26 cellular contexts compared by ENCODE assay signal in the genomic region with DNA sequence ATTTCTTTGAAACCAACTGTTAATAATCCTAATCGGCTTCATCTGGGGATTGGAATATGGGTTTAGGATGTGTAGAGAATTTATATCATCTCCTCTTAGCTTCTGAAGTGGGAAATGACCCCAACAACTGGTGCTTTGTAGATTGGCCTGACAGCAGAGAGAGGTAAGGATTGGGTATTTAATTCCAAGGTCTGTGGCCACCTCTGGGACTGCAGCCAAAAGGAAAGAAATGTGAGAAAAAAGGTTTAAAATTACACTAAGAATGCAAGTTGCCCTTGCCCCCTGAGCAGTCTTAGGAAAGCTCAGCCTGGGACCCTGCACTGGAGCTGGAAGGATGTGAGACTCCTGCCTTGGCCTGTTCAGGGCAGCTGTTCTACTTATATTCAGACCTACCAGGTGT.
A peak's percentile ranks its signal among the peaks of the same experiment; 100 is the strongest.
DNase-seq lines count a peak whose midpoint lies in the region; FAIRE-seq and TF ChIP-seq lines count a peak whose summit lies in the region.
"Had no signal": no experiment of that assay in that cellular context is flagged by ENCODE, and none has a peak within 500 bp of the region (broad histone marks: within the 10 kb centered on the region; RNA-seq: fewer than 3 reads in every experiment).

No MANE protein-coding gene starts in this region.

- CTCF ChIA-PET in H1 (lab: Charles Lee; ENCODE audit: partially characterized antibody), result interaction anchor here (0.6 to 5.7 kb wide), 11 partner anchors 10 to 1380 kb away, joined by 3 to 36 read pairs (median 3); no protein-coding TSS in a partner anchor

- peak; percentile 19 for FAIRE-seq in H1 (lab: Jason Lieb, UNC)
- FAIRE-seq: D721Med, G401.6, H54, HTR-8/SVneo had no signal

- peak in 1 of 3 experiments; percentile 11; a peak in 1 of 4 replicates for TF ChIP-seq CTCF in H1 (IDR thresholded peaks at IDR 0.05; ENCODE audit: control extremely low read depth in 1 of 3, insufficient read depth in 1 of 3, low read depth in 1 of 3, low read length in 3 of 3)
- no peak for TF ChIP-seq CTCF in BE2C (IDR thresholded peaks at IDR 0.05; ENCODE audit: low read depth, low read length)

- no peak for TF ChIP-seq EP300 in H1 (IDR thresholded peaks at IDR 0.05; ENCODE audit: borderline replicate concordance in 1 of 2, low read depth in 2 of 2, low read length in 2 of 2)

- no peak overlapping the region for H2BK120ac ChIP-seq in H1 (replicated peaks; ENCODE audit: low read depth, low read length)
- H2BK120ac ChIP-seq in mesendoderm (ENCODE audit: low read depth, low read length), result no peak overlapping the region

- H3K27me3 ChIP-seq in H1 (replicated peaks in 1 of 4; ENCODE audit: control insufficient read depth in 3 of 4, extremely low read depth in 1 of 4, insufficient read depth in 3 of 4, low read length in 3 of 4) (no peaks in the 10 kb centered on the region), mesendoderm (ENCODE audit: insufficient read depth, low read length, poor library complexity) (no peaks in the 10 kb centered on the region), BE2C (no peaks in the 10 kb centered on the region)

- no peak overlapping the region for H3K9ac ChIP-seq in H1 (replicated peaks in 1 of 4; ENCODE audit: extremely low read depth in 1 of 4, low read depth in 3 of 4, low read length in 3 of 4)
- no peak overlapping the region for H3K9ac ChIP-seq in mesendoderm (ENCODE audit: low read length)

- POLR2A ChIA-PET in H1 (lab: Charles Lee; ENCODE audit: partially characterized antibody), result no interaction called here

- H3K9me3 ChIP-seq in H1 (ENCODE audit: insufficient read depth in 2 of 2, low read depth in 1 of 2, low read length in 1 of 2), result no peaks in the 10 kb centered on the region
- H3K9me3 ChIP-seq in BE2C, result no peaks in the 10 kb centered on the region

- no peak overlapping the region for H2AFZ ChIP-seq in H1 (ENCODE audit: low read length)

- H2BK15ac ChIP-seq in H1 (ENCODE audit: low read length), result no peak overlapping the region
- H2BK15ac ChIP-seq in mesendoderm (replicated peaks; ENCODE audit: low read depth), result no peak overlapping the region

- H4K91ac ChIP-seq in H1 (replicated peaks; ENCODE audit: insufficient read length, low read length), result no peak overlapping the region

- H3K23ac ChIP-seq in H1 (ENCODE audit: insufficient read length), result no peak overlapping the region
- H3K23ac ChIP-seq in mesendoderm (ENCODE audit: low read length), result no peak overlapping the region

- no peak overlapping the region for H4K8ac ChIP-seq in H1 (ENCODE audit: extremely low read depth, insufficient read depth, low read length)
- no peak overlapping the region for H4K8ac ChIP-seq in mesendoderm (ENCODE audit: low read depth, low read length)

- H2AK5ac ChIP-seq in H1 (ENCODE audit: low read depth, low read length) (no peak overlapping the region), mesendoderm (ENCODE audit: low read length) (no peak overlapping the region)

- H3K18ac ChIP-seq in H1 (ENCODE audit: extremely low read depth, low read length), result no peak overlapping the region
- H3K18ac ChIP-seq in mesendoderm (ENCODE audit: low read length), result no peak overlapping the region

- H3K4me2 ChIP-seq in H1 (ENCODE audit: insufficient read depth in 1 of 2, low read depth in 2 of 2, low read length in 2 of 2), result no peak overlapping the region
- H3K4me2 ChIP-seq in mesendoderm (ENCODE audit: low read length), result no peak overlapping the region

- H3K4ac ChIP-seq in H1 (replicated peaks; ENCODE audit: insufficient read length, low read depth, low read length) (no peak overlapping the region), mesendoderm (ENCODE audit: low read depth, low read length) (no peak overlapping the region)

- no peaks in the 10 kb centered on the region for H3K79me1 ChIP-seq in H1 (ENCODE audit: low read depth, low read length)
- no peaks in the 10 kb centered on the region for H3K79me1 ChIP-seq in mesendoderm (ENCODE audit: low read length)

- peak; percentile 23 for DNase-seq in NCI-H82 (lab: John Stamatoyannopoulos, UW)
- no peak for DNase-seq in NCI-H82 treated with DMSO at 0.1 percent for 48 hours (lab: John Stamatoyannopoulos, UW; ENCODE audit: unreplicated experiment)
- DNase-seq in NCI-H2227 (lab: John Stamatoyannopoulos, UW; ENCODE audit: unreplicated experiment), result peak; percentile 21
- no peak for DNase-seq in H1 (ENCODE audit: low read depth in 1 of 2, low spot score in 2 of 2)
- DNase-seq in mesendoderm, result peak; percentile 15
- no peak for DNase-seq in BE2C
- no peak for DNase-seq in NCI-H128 (lab: John Stamatoyannopoulos, UW; ENCODE audit: unreplicated experiment)
- DNase-seq in central memory CD4-positive, alpha-beta T cell, result no peak
- DNase-seq: 8988T; ACHN; CD4-positive, CD25-positive, alpha-beta regulatory T cell; DMS53; KBM-7; MV-4-11; NCI-H1105 treated with DMSO at 0.1 percent for 48 hours; NCI-H2029; NCI-H345; NCI-H524; NCI-H774; SHP77; T-helper 1 cell had no signal

- 78% methylated on average over 1 of the region's 1 CpG; no CpG with 5 or more reads in 1 of the 2 experiments for WGBS in H1 (ENCODE audit: extremely low coverage in 1 of 2, insufficient coverage in 1 of 2, insufficient read length in 1 of 2, insufficient replicate concordance in 2 of 2, low coverage in 1 of 2, low lambda C conversion rate in 2 of 2, missing lambda C conversion rate in 1 of 2), 2 experiments
- no CpG with 5 or more reads among the region's 1 CpG for WGBS in mesendoderm (ENCODE audit: extremely low coverage, insufficient coverage, low lambda C conversion rate)

- no peak overlapping the region for H3K14ac ChIP-seq in H1 (ENCODE audit: insufficient read length)

- H3K23me2 ChIP-seq in H1 (ENCODE audit: low read depth, low read length), result no peaks in the 10 kb centered on the region

- no peak overlapping the region for H3K56ac ChIP-seq in H1 (replicated peaks; ENCODE audit: insufficient read length, low read depth, low read length)
- H3K56ac ChIP-seq in mesendoderm (ENCODE audit: low read length), result no peak overlapping the region

- H2BK20ac ChIP-seq in H1 (ENCODE audit: low read length), result no peak overlapping the region

- H2BK5ac ChIP-seq in H1 (ENCODE audit: low read depth, low read length), result no peak overlapping the region
- no peak overlapping the region for H2BK5ac ChIP-seq in mesendoderm (ENCODE audit: low read length)

- H4K5ac ChIP-seq in H1 (ENCODE audit: insufficient read length, low read depth, low read length) (no peak overlapping the region), mesendoderm (ENCODE audit: low read length) (no peak overlapping the region)

- H3K4me3 ChIP-seq in H1 (ENCODE audit: extremely low read depth in 1 of 4, insufficient read depth in 2 of 4, low read depth in 3 of 4, low read length in 4 of 4) (no peak overlapping the region), mesendoderm (ENCODE audit: low read length) (no peak overlapping the region), BE2C (ENCODE audit: low read depth, low read length) (no peak overlapping the region)

- no peaks in the 10 kb centered on the region for H4K20me1 ChIP-seq in H1 (replicated peaks in 1 of 2; ENCODE audit: control insufficient read depth in 1 of 2, insufficient read depth in 2 of 2, low read length in 2 of 2)

- no peaks in the 10 kb centered on the region for H3K36me3 ChIP-seq in H1 (ENCODE audit: control insufficient read depth in 2 of 4, insufficient read depth in 4 of 4, low read length in 3 of 4)
- H3K36me3 ChIP-seq in mesendoderm (ENCODE audit: control insufficient read depth, insufficient read depth, low read length), result no peaks in the 10 kb centered on the region
- H3K36me3 ChIP-seq in BE2C, result no peaks in the 10 kb centered on the region

- no peak for TF ChIP-seq POLR2A in H1 (IDR thresholded peaks at IDR 0.05; ENCODE audit: control extremely low read depth in 1 of 2, low read depth in 2 of 2, low read length in 2 of 2)

- no peak for TF ChIP-seq RAD21 in H1 (IDR thresholded peaks at IDR 0.05 in 1 of 2, conservative IDR thresholded peaks at IDR 0.05 in 1 of 2; ENCODE audit: low read depth in 2 of 2, low read length in 2 of 2)

- H2BK12ac ChIP-seq in H1 (ENCODE audit: low read depth, low read length), result no peak overlapping the region

- peaks cover 0 to 2% (median 0%) of the 10 kb centered on the region in 4 experiments; a peak in 1 of 7 replicates for H3K4me1 ChIP-seq in H1 (replicated peaks in 1 of 4; ENCODE audit: control insufficient read depth in 3 of 4, insufficient read depth in 4 of 4, low read length in 3 of 4)
- no peaks in the 10 kb centered on the region for H3K4me1 ChIP-seq in mesendoderm (ENCODE audit: control insufficient read depth, low read depth, low read length)
- H3K4me1 ChIP-seq in BE2C, result peaks cover 6% of the 10 kb centered on the region

- H3K79me2 ChIP-seq in H1 (ENCODE audit: control insufficient read depth in 1 of 2, insufficient read depth in 2 of 2, low read length in 2 of 2), result no peaks in the 10 kb centered on the region
- H3K79me2 ChIP-seq in mesendoderm (ENCODE audit: control insufficient read depth, insufficient read depth, low read length), result no peaks in the 10 kb centered on the region

- no peak overlapping the region for H3K27ac ChIP-seq in H1 (ENCODE audit: low read depth, low read length)
- no peak overlapping the region for H3K27ac ChIP-seq in mesendoderm (ENCODE audit: low read depth, low read length)
- H3K27ac ChIP-seq: RWPE1 had no signal

TF ChIP-seq in H1, 55 proteins besides CTCF, POLR2A, EP300 and RAD21 (continues in another document):
- no peak for TF ChIP-seq EGR1 (IDR thresholded peaks at IDR 0.05; ENCODE audit: borderline replicate concordance, low read depth, low read length)
- no peak for TF ChIP-seq JUND (IDR thresholded peaks at IDR 0.05; ENCODE audit: low read length)
- no peak for TF ChIP-seq GTF2F1 (IDR thresholded peaks at IDR 0.05; ENCODE audit: borderline replicate concordance, low read depth, low read length)
- TF ChIP-seq SP1 (IDR thresholded peaks at IDR 0.05; ENCODE audit: low read depth, low read length), result no peak
- TF ChIP-seq FOSL1 (IDR thresholded peaks at IDR 0.05; ENCODE audit: insufficient read depth, low read depth, low read length), result no peak
- no peak for TF ChIP-seq GABPA (IDR thresholded peaks at IDR 0.05; ENCODE audit: borderline replicate concordance, insufficient read depth, low read length)
- TF ChIP-seq SIN3A (conservative IDR thresholded peaks at IDR 0.05 in 1 of 2, IDR thresholded peaks at IDR 0.05 in 1 of 2; ENCODE audit: low read depth in 1 of 2, low read length in 2 of 2), result no peak
- no peak for TF ChIP-seq HDAC6 (IDR thresholded peaks at IDR 0.05; ENCODE audit: low read depth, low read length)
- no peak for TF ChIP-seq ZNF274 (IDR thresholded peaks at IDR 0.05; ENCODE audit: borderline replicate concordance, extremely low read depth, low read length)
- TF ChIP-seq, protein P1, sequence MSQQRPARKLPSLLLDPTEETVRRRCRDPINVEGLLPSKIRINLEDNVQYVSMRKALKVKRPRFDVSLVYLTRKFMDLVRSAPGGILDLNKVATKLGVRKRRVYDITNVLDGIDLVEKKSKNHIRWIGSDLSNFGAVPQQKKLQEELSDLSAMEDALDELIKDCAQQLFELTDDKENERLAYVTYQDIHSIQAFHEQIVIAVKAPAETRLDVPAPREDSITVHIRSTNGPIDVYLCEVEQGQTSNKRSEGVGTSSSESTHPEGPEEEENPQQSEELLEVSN (IDR thresholded peaks at IDR 0.05), result no peak
- TF ChIP-seq KDM4A (IDR thresholded peaks at IDR 0.05; ENCODE audit: low read depth, low read length, severe bottlenecking), result no peak
- no peak for TF ChIP-seq KDM5A (IDR thresholded peaks at IDR 0.05; ENCODE audit: low read length)

Comparison
In these comparisons a context has a peak if more than half of its experiments do, and no peak if none do; other contexts are left out.
1. DNase-seq: peak in NCI-H82 (single experiment), NCI-H2227 (single experiment) and mesendoderm (single experiment); none in NCI-H82 treated with DMSO at 0.1 percent for 48 hours (single experiment), H1 (0 of 2), BE2C (single experiment), NCI-H128 (single experiment) and central memory CD4-positive, alpha-beta T cell (single experiment).